Comparison of ENCODE assay signal across 14 cellular contexts in genomic region chr4:26220704-26221103, GRCh38.
DNase-seq lines count a peak whose midpoint lies in the region; ATAC-seq and TF ChIP-seq lines count a peak whose summit lies in the region.
"Had no signal": no experiment of that assay in that cellular context is flagged by ENCODE, and none has a peak within 500 bp of the region (broad histone marks: within the 10 kb centered on the region; RNA-seq: fewer than 3 reads in every experiment).

No MANE protein-coding gene starts in this region.

- no peak overlapping the region for H3K4me2 ChIP-seq in Karpas-422 (ENCODE audit: low read depth, low read length, poor library complexity, severe bottlenecking)

- no peak overlapping the region for H3K27ac ChIP-seq in Karpas-422 (ENCODE audit: low read length)
- H3K27ac ChIP-seq: parathyroid adenoma, suprapubic skin had no signal

- DNase-seq in A172 (ENCODE audit: low spot score): peak; percentile 40
- DNase-seq in HS-27A (ENCODE audit: low read depth): peak; percentile 47
- DNase-seq in T1000 (lab: John Stamatoyannopoulos, UW): peak; percentile 37
- DNase-seq in fibroblast of the aortic adventitia (ENCODE audit: low read depth): peak; percentile 70
- DNase-seq in Karpas-422: no peak
- no peak for DNase-seq in left colon
- no peak for DNase-seq in COR-L47 (lab: John Stamatoyannopoulos, UW)
- DNase-seq: activated CD4-positive, alpha-beta T cell treated with anti-CD3 and anti-CD28 coated beads for 36 hours; activated T-cell treated with anti-CD3 and anti-CD28 coated beads, Interleukin-2, amount 50 U/mL, for 1 hour; NCI-H1105; NCI-H345 had no signal

- no peak overlapping the region for H3K4me3 ChIP-seq in fibroblast of the aortic adventitia (ENCODE audit: low read depth, low read length)
- H3K4me3 ChIP-seq in Karpas-422 (ENCODE audit: low read length): no peak overlapping the region
- H3K4me3 ChIP-seq: suprapubic skin had no signal

- no peak for ATAC-seq in HG03095 (IDR thresholded peaks at IDR 0.05; ENCODE audit: unreplicated experiment)
- ATAC-seq in left colon: no peak
- ATAC-seq: activated CD4-positive, alpha-beta T cell treated with anti-CD3 and anti-CD28 coated beads for 36 hours had no signal

- no peaks in the 10 kb centered on the region for H4K20me1 ChIP-seq in Karpas-422 (ENCODE audit: insufficient read depth, low read depth, low read length)

- intact Hi-C loops in left colon (cut with DNase I, micrococcal nuclease): no loop called here

- no peaks in the 10 kb centered on the region for H3K9me2 ChIP-seq in Karpas-422 (replicated peaks; ENCODE audit: insufficient read depth, low read length)

- H3K9me3 ChIP-seq in Karpas-422 (ENCODE audit: low read length): no peaks in the 10 kb centered on the region
- H3K9me3 ChIP-seq: suprapubic skin had no signal

- H3K27me3 ChIP-seq in Karpas-422 (ENCODE audit: low read length): no peaks in the 10 kb centered on the region
- H3K27me3 ChIP-seq: suprapubic skin had no signal

- no peak overlapping the region for H3K9ac ChIP-seq in Karpas-422 (ENCODE audit: low read length)
- H3K9ac ChIP-seq: parathyroid adenoma had no signal

- no peaks in the 10 kb centered on the region for H3K79me2 ChIP-seq in Karpas-422 (ENCODE audit: low read length)
- H3K79me2 ChIP-seq: parathyroid adenoma had no signal

- H2AFZ ChIP-seq in Karpas-422 (ENCODE audit: low read length): no peak overlapping the region
- H2AFZ ChIP-seq: parathyroid adenoma had no signal

- peaks cover 9% of the 10 kb centered on the region for H3K4me1 ChIP-seq in Karpas-422 (ENCODE audit: low read length)
- H3K4me1 ChIP-seq: parathyroid adenoma had no signal

- H3K36me3 ChIP-seq in Karpas-422 (ENCODE audit: insufficient read depth, low read length): no peaks in the 10 kb centered on the region
- H3K36me3 ChIP-seq: suprapubic skin had no signal

- TF ChIP-seq CTCF in fibroblast of the aortic adventitia (IDR thresholded peaks at IDR 0.05; ENCODE audit: insufficient read depth, low read length): no peak

Comparison
In these comparisons a context has a peak if more than half of its experiments do, and no peak if none do; other contexts are left out.
1. DNase-seq: peak in A172 (single experiment), HS-27A (single experiment), T1000 (single experiment) and fibroblast of the aortic adventitia (single experiment); none in Karpas-422 (single experiment), left colon (0 of 2) and COR-L47 (single experiment).